Comparison of ENCODE assay signal across 14 cellular contexts in genomic region chr3:194586839-194587238, GRCh38. TPM values are rescaled to one million over a fixed set of nuclear protein-coding genes. Genes with fewer than 3 reads are reported as not detected.
DNase-seq lines count a peak whose midpoint lies in the region; ATAC-seq and TF ChIP-seq lines count a peak whose summit lies in the region.
"Had no signal": no experiment of that assay in that cellular context is flagged by ENCODE, and none has a peak within 500 bp of the region (broad histone marks: within the 10 kb centered on the region; RNA-seq: fewer than 3 reads in every experiment).

No MANE protein-coding gene starts in this region.

- no peaks in the 10 kb centered on the region for H3K36me3 ChIP-seq in thoracic aorta
- H3K36me3 ChIP-seq in testis (ENCODE audit: low read depth, missing control alignments): no peaks in the 10 kb centered on the region
- H3K36me3 ChIP-seq: vagina had no signal

- ATAC-seq in activated T-cell treated with anti-CD3 and anti-CD28 coated beads, Interleukin-2, amount 50 U/mL, for 72 hours (replicated peaks in 1 of 2): peak; percentile 11 to 35
- no peak for ATAC-seq in thoracic aorta (ENCODE audit: insufficient number of reproducible peaks, low FRiP score, low read depth)
- no peak for ATAC-seq in HG03342 (IDR thresholded peaks at IDR 0.05; ENCODE audit: unreplicated experiment)
- ATAC-seq: gastroesophageal sphincter had no signal

- no peak overlapping the region for H3K27ac Mint-ChIP-seq in activated T-cell treated with anti-CD3 and anti-CD28 coated beads, Interleukin-2, amount 50 U/mL, for 72 hours
- peak overlapping the region; percentile 19 for H3K27ac Mint-ChIP-seq in activated T-helper 2 cell treated with anti-CD3 and anti-CD28 coated beads, Interferon-gamma antibody, Interleukin-2, Interleukin-4, amounts not matched to agents 10 μg/mL and 5 μg/mL and 100 μg/mL, durations not matched to agents 14 hours and 24 hours and 36 hours
- H3K27ac Mint-ChIP-seq in glutamatergic neuron (ENCODE audit: unreplicated experiment): peak overlapping the region; percentile 13

- H3K27me3 Mint-ChIP-seq in activated T-cell treated with anti-CD3 and anti-CD28 coated beads, Interleukin-2, amount 50 U/mL, for 72 hours (ENCODE audit: low read depth): no peaks in the 10 kb centered on the region
- H3K27me3 Mint-ChIP-seq in activated T-helper 2 cell treated with anti-CD3 and anti-CD28 coated beads, Interferon-gamma antibody, Interleukin-2, Interleukin-4, amounts not matched to agents 10 μg/mL and 5 μg/mL and 100 μg/mL, durations not matched to agents 14 hours and 24 hours and 36 hours (ENCODE audit: low read depth): no peaks in the 10 kb centered on the region
- peaks cover 11% of the 10 kb centered on the region for H3K27me3 Mint-ChIP-seq in glutamatergic neuron (ENCODE audit: unreplicated experiment)

- H3K27ac ChIP-seq in thoracic aorta (peak overlapping the region; percentile 82 to 83), testis (no peak overlapping the region)
- H3K27ac ChIP-seq: vagina, VCaP had no signal

- 77 to 89% methylated on average over 2 of the region's 2 CpGs for WGBS in testis, 2 donors

- intact Hi-C loops in activated T-helper 2 cell treated with anti-CD3 and anti-CD28 coated beads, Interferon-gamma antibody, Interleukin-2, Interleukin-4, amounts not matched to agents 10 μg/mL and 5 μg/mL and 100 μg/mL, durations not matched to agents 14 hours and 24 hours and 36 hours (cut with micrococcal nuclease): loop anchor here (10.0 kb wide), 2 partner anchors 452 to 668 kb away; partner anchors contain the start of gene HES1
- intact Hi-C loops in testis (cut with DNase I; ENCODE audit: low total_unique reads): no loop called here

- H3K9me3 Mint-ChIP-seq in activated T-cell treated with anti-CD3 and anti-CD28 coated beads, Interleukin-2, amount 50 U/mL, for 72 hours: no peaks in the 10 kb centered on the region
- no peaks in the 10 kb centered on the region for H3K9me3 Mint-ChIP-seq in activated T-helper 2 cell treated with anti-CD3 and anti-CD28 coated beads, Interferon-gamma antibody, Interleukin-2, Interleukin-4, amounts not matched to agents 10 μg/mL and 5 μg/mL and 100 μg/mL, durations not matched to agents 14 hours and 24 hours and 36 hours
- H3K9me3 Mint-ChIP-seq in glutamatergic neuron (ENCODE audit: unreplicated experiment): peaks cover 4% of the 10 kb centered on the region

- no peak for DNase-seq in activated T-cell treated with anti-CD3 and anti-CD28 coated beads, Interleukin-2, amount 50 U/mL, for 72 hours
- DNase-seq in activated T-cell treated with anti-CD3 and anti-CD28 coated beads for 4 hours (no peak), glutamatergic neuron (no peak), thoracic aorta (ENCODE audit: low spot score) (no peak), testis (no peak)
- no peak for DNase-seq in activated T-helper 2 cell treated with anti-CD3 and anti-CD28 coated beads, Interferon-gamma antibody, Interleukin-2, Interleukin-4, amounts not matched to agents 10 μg/mL and 5 μg/mL and 100 μg/mL, durations not matched to agents 14 hours and 24 hours and 36 hours (ENCODE audit: low spot score)
- no peak for DNase-seq in stimulated activated CD4-positive, alpha-beta T cell treated with anti-CD3 and anti-CD28 coated beads, Interleukin-1b, Interleukin-23, amount 100 ng/mL, for 48 hours
- DNase-seq: activated naive CD4-positive, alpha-beta T cell treated with anti-CD3 and anti-CD28 coated beads, Interleukin-2, amount 50 U/mL, for 16 hours; midbrain; NK-92 treated with Interleukin-12 subunit alpha and Interleukin-12 subunit beta, amount 100 ng/mL, for 24 hours had no signal

- H3K4me1 ChIP-seq in thoracic aorta (ENCODE audit: control insufficient read depth in 1 of 2, low read depth in 2 of 2): peaks cover 15 to 34% of the 10 kb centered on the region in 2 donors
- peaks cover 9% of the 10 kb centered on the region for H3K4me1 ChIP-seq in testis

- H3K4me1 Mint-ChIP-seq in activated T-cell treated with anti-CD3 and anti-CD28 coated beads, Interleukin-2, amount 50 U/mL, for 72 hours (ENCODE audit: low read depth): peaks cover 34% of the 10 kb centered on the region
- H3K4me1 Mint-ChIP-seq in activated T-helper 2 cell treated with anti-CD3 and anti-CD28 coated beads, Interferon-gamma antibody, Interleukin-2, Interleukin-4, amounts not matched to agents 10 μg/mL and 5 μg/mL and 100 μg/mL, durations not matched to agents 14 hours and 24 hours and 36 hours (ENCODE audit: low read depth): peaks cover 27% of the 10 kb centered on the region
- H3K4me1 Mint-ChIP-seq in glutamatergic neuron (ENCODE audit: low read depth, unreplicated experiment): peaks cover 3% of the 10 kb centered on the region

- H3K36me3 Mint-ChIP-seq in activated T-cell treated with anti-CD3 and anti-CD28 coated beads, Interleukin-2, amount 50 U/mL, for 72 hours (ENCODE audit: insufficient read depth in 2 of 2): peaks cover 7 to 12% of the 10 kb centered on the region in 2 donors
- peaks cover 24% of the 10 kb centered on the region for H3K36me3 Mint-ChIP-seq in activated T-helper 2 cell treated with anti-CD3 and anti-CD28 coated beads, Interferon-gamma antibody, Interleukin-2, Interleukin-4, amounts not matched to agents 10 μg/mL and 5 μg/mL and 100 μg/mL, durations not matched to agents 14 hours and 24 hours and 36 hours (ENCODE audit: low read depth)
- no peaks in the 10 kb centered on the region for H3K36me3 Mint-ChIP-seq in glutamatergic neuron (ENCODE audit: unreplicated experiment)

- H3K4me3 ChIP-seq in thoracic aorta (no peak overlapping the region), testis (no peak overlapping the region)
- H3K4me3 ChIP-seq: gastroesophageal sphincter, vagina had no signal

- H3K9me3 ChIP-seq in thoracic aorta: no peaks in the 10 kb centered on the region
- no peaks in the 10 kb centered on the region for H3K9me3 ChIP-seq in testis
- H3K9me3 ChIP-seq: gastroesophageal sphincter, vagina had no signal

- H3K27me3 ChIP-seq in thoracic aorta (replicated peaks; ENCODE audit: insufficient read depth) (no peaks in the 10 kb centered on the region), testis (no peaks in the 10 kb centered on the region)
- H3K27me3 ChIP-seq: gastroesophageal sphincter, vagina had no signal

- peak overlapping the region in 1 of 2 donors; percentile 3 for H3K4me3 Mint-ChIP-seq in activated T-cell treated with anti-CD3 and anti-CD28 coated beads, Interleukin-2, amount 50 U/mL, for 72 hours
- no peak overlapping the region for H3K4me3 Mint-ChIP-seq in activated T-helper 2 cell treated with anti-CD3 and anti-CD28 coated beads, Interferon-gamma antibody, Interleukin-2, Interleukin-4, amounts not matched to agents 10 μg/mL and 5 μg/mL and 100 μg/mL, durations not matched to agents 14 hours and 24 hours and 36 hours (ENCODE audit: low read depth)
- H3K4me3 Mint-ChIP-seq in glutamatergic neuron (ENCODE audit: unreplicated experiment): peak overlapping the region; percentile 1

- no peak for TF ChIP-seq CTCF in glutamatergic neuron (IDR thresholded peaks at IDR 0.05; ENCODE audit: partially characterized antibody, unreplicated experiment)
- TF ChIP-seq CTCF in thoracic aorta (IDR thresholded peaks at IDR 0.05): no peak
- no peak for TF ChIP-seq CTCF in testis (IDR thresholded peaks at IDR 0.05)

- TF ChIP-seq POLR2A in testis (IDR thresholded peaks at IDR 0.05): no peak

RNA-seq across cellular contexts. Expression of gene TMEM44, which starts 46.4 kb away (rescaled TPM):
- total RNA-seq in activated T-cell treated with anti-CD3 and anti-CD28 coated beads, Interleukin-2, amount 50 U/mL, for 72 hours: 10 to 100 TPM; 11.9 to 19.6 TPM
- 9.3 and 9.4 TPM in 2 replicates for total RNA-seq in activated T-helper 2 cell treated with anti-CD3 and anti-CD28 coated beads, Interferon-gamma antibody, Interleukin-2, Interleukin-4, amounts not matched to agents 10 μg/mL and 5 μg/mL and 100 μg/mL, durations not matched to agents 14 hours and 24 hours and 36 hours
- total RNA-seq in glutamatergic neuron (ENCODE audit: unreplicated experiment) (35.3 TPM), thoracic aorta (10 to 100 TPM; 11.0 to 11.5 TPM), testis (10 to 100 TPM; 10.7 to 14.9 TPM)
- 6.8 TPM for polyA plus RNA-seq in testis (ENCODE audit: insufficient read depth, low read depth, low replicate concordance)

Comparison
In these comparisons a context has a peak if more than half of its experiments do, and no peak if none do; other contexts are left out.
1. ATAC-seq: peak in activated T-cell treated with anti-CD3 and anti-CD28 coated beads, Interleukin-2, amount 50 U/mL, for 72 hours (2 of 2); none in thoracic aorta (single experiment) and HG03342 (single experiment).
2. H3K27ac ChIP-seq: peak in thoracic aorta (2 of 2); none in testis (0 of 2).